12 cellular contexts compared by ENCODE assay signal in the genomic region with DNA sequence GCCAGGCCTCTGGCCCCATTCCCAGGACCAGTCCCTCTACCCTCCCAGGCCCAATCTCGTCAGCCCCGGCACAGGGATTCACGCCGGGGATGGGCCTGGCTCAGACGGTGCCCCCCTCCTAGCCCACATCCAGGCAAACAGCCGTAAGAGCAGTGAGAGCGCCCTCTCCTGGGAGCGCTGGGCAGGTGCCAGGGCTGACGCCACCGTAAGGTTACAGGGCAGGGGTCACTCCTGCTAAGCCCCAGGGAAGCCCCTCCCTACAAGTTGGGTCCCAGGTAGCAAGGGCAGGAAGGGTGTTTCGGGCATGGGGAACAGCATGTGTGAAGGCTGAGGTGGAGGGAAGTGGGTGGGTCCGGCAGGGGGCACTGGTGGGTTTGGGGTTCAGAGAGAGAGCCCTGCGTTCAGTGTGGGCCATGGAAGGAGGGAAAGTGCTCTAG. TPM values are rescaled to one million over a fixed set of nuclear protein-coding genes. Genes with fewer than 3 reads are reported as not detected.
DNase-seq lines count a peak whose midpoint lies in the region; ATAC-seq, FAIRE-seq and TF ChIP-seq lines count a peak whose summit lies in the region.
"Had no signal": no experiment of that assay in that cellular context is flagged by ENCODE, and none has a peak within 500 bp of the region (broad histone marks: within the 10 kb centered on the region; RNA-seq: fewer than 3 reads in every experiment).

No MANE protein-coding gene starts in this region.

- peaks cover 0 to 4% (median 0%) of the 10 kb centered on the region in 11 experiments; a peak in 1 of 22 replicates for H4K20me1 ChIP-seq in BLaER1 treated with 17β-estradiol and CSF1 and Interleukin-3, amounts not matched to agents 10 nM and 100 nM

- peak; percentile 83 for DNase-seq in HuH-7 (ENCODE audit: low spot score)
- DNase-seq in bronchial epithelial cell (ENCODE audit: low read depth), result no peak
- DNase-seq in lower lobe of right lung, result no peak
- DNase-seq in colonic mucosa, result no peak
- no peak for DNase-seq in cortex of kidney (lab: John Stamatoyannopoulos, UW)
- DNase-seq in H4 (ENCODE audit: low spot score), result no peak
- DNase-seq: effector CD8-positive, alpha-beta T cell; EL; NCI-H2029 treated with DMSO at 0.1 percent for 48 hours; stimulated activated CD4-positive, alpha-beta T cell treated with anti-CD3 and anti-CD28 coated beads, Interleukin-4, amount 100 ng/mL, for 24 hours had no signal

- H3K4me2 ChIP-seq in BLaER1 treated with 17β-estradiol and CSF1 and Interleukin-3, amounts not matched to agents 10 nM and 100 nM, result peak overlapping the region; percentile 77 to 97 (median 92); a peak in 15 of 22 replicates

- intact Hi-C loops in lower lobe of right lung (cut with DNase I), result no loop called here
- intact Hi-C loops in colonic mucosa (cut with DNase I), result no loop called here

- no peaks in the 10 kb centered on the region for H3K27me3 ChIP-seq in BLaER1 treated with 17β-estradiol and CSF1 and Interleukin-3, amounts not matched to agents 10 nM and 100 nM
- H3K27me3 ChIP-seq in bronchial epithelial cell (ENCODE audit: control insufficient read depth, insufficient read depth, low read length) (no peaks in the 10 kb centered on the region), lower lobe of right lung (ENCODE audit: low read depth) (no peaks in the 10 kb centered on the region), colonic mucosa (no peaks in the 10 kb centered on the region)

- peak overlapping the region in 3 of 11 experiments; percentile 10 to 82 (median 24); a peak in 6 of 22 replicates for H3K9ac ChIP-seq in BLaER1 treated with 17β-estradiol and CSF1 and Interleukin-3, amounts not matched to agents 10 nM and 100 nM
- H3K9ac ChIP-seq in colonic mucosa (ENCODE audit: low read depth in 2 of 2, low read length in 2 of 2), result no peak overlapping the region

- no peaks in the 10 kb centered on the region for H3K36me3 ChIP-seq in BLaER1 treated with 17β-estradiol and CSF1 and Interleukin-3, amounts not matched to agents 10 nM and 100 nM
- H3K36me3 ChIP-seq in bronchial epithelial cell (ENCODE audit: control insufficient read depth, insufficient read depth, low read length) (no peaks in the 10 kb centered on the region), lower lobe of right lung (no peaks in the 10 kb centered on the region), colonic mucosa (no peaks in the 10 kb centered on the region)

- peak overlapping the region in 1 of 11 experiments; percentile 26; a peak in 2 of 22 replicates for H3K27ac ChIP-seq in BLaER1 treated with 17β-estradiol and CSF1 and Interleukin-3, amounts not matched to agents 10 nM and 100 nM
- no peak overlapping the region for H3K27ac ChIP-seq in lower lobe of right lung
- H3K27ac ChIP-seq in colonic mucosa, result no peak overlapping the region

- no peak for ATAC-seq in lower lobe of right lung
- no peak for ATAC-seq in HG02678 (IDR thresholded peaks at IDR 0.05; ENCODE audit: unreplicated experiment)

- H3K9me3 ChIP-seq in BLaER1 treated with 17β-estradiol and CSF1 and Interleukin-3, amounts not matched to agents 10 nM and 100 nM (replicated peaks in 1 of 11), result no peaks in the 10 kb centered on the region
- H3K9me3 ChIP-seq in lower lobe of right lung, result no peaks in the 10 kb centered on the region
- no peaks in the 10 kb centered on the region for H3K9me3 ChIP-seq in colonic mucosa

- no peak overlapping the region for H3K4me3 ChIP-seq in BLaER1 treated with 17β-estradiol and CSF1 and Interleukin-3, amounts not matched to agents 10 nM and 100 nM
- H3K4me3 ChIP-seq in bronchial epithelial cell (ENCODE audit: low read depth, low read length) (no peak overlapping the region), lower lobe of right lung (no peak overlapping the region), colonic mucosa (no peak overlapping the region)

- H3K4me1 ChIP-seq in BLaER1 treated with 17β-estradiol and CSF1 and Interleukin-3, amounts not matched to agents 10 nM and 100 nM, result peaks cover 30 to 44% (median 40%) of the 10 kb centered on the region in 10 experiments
- H3K4me1 ChIP-seq in lower lobe of right lung (peaks cover 14% of the 10 kb centered on the region), colonic mucosa (peaks cover 4% of the 10 kb centered on the region)

- peak; percentile 22 for TF ChIP-seq CTCF in bronchial epithelial cell (IDR thresholded peaks at IDR 0.05; ENCODE audit: insufficient read depth, low read length, severe bottlenecking)
- TF ChIP-seq CTCF in lower lobe of right lung (IDR thresholded peaks at IDR 0.05), result peak; percentile 19
- TF ChIP-seq CTCF in colonic mucosa (IDR thresholded peaks at IDR 0.05), result no peak

- no peak for FAIRE-seq in bronchial epithelial cell (lab: Jason Lieb, UNC)

RNA-seq across cellular contexts. Expression of a gene that starts 19.2 kb away (rescaled TPM):
- total RNA-seq in bronchial epithelial cell (7.6 and 10.5 TPM in 2 replicates), lower lobe of right lung (20.5 TPM), colonic mucosa (10 to 100 TPM; 59.8 to 74.8 TPM)
- total RNA-seq in H4 (2014; rRNA removed; shearing (Covaris generic)), result 4.2 and 4.6 TPM in 2 replicates
